Comparison of ENCODE assay signal across 8 cellular contexts in genomic region chr17:65099941-65100315, GRCh38. TPM values are rescaled to one million over a fixed set of nuclear protein-coding genes. Genes with fewer than 3 reads are reported as not detected.
DNase-seq lines count a peak whose midpoint lies in the region; ATAC-seq and TF ChIP-seq lines count a peak whose summit lies in the region.

No MANE protein-coding gene starts in this region.

- 14 to 42% (median 29%) methylated on average over 5 of the region's 5 CpGs for WGBS in psoas muscle, 3 donors

- H3K27ac Mint-ChIP-seq in activated T-cell treated with anti-CD3 and anti-CD28 coated beads, Interleukin-2, amount 50 U/mL, for 24 hours: peak overlapping the region; percentile 90

- no peak for TF ChIP-seq POLR2A in uterus (IDR thresholded peaks at IDR 0.05)

- H3K27ac ChIP-seq in psoas muscle (peak overlapping the region; percentile 76), uterus (peak overlapping the region; percentile 51 to 86)

- peaks cover 4% of the 10 kb centered on the region for H3K27me3 Mint-ChIP-seq in activated T-cell treated with anti-CD3 and anti-CD28 coated beads, Interleukin-2, amount 50 U/mL, for 24 hours

- DNase-seq in NCI-H1436 (lab: John Stamatoyannopoulos, UW) (peak; percentile 26), NCI-H1436 treated with DMSO at 0.1 percent for 48 hours (lab: John Stamatoyannopoulos, UW) (no peak), NCI-H226 (peak; percentile 87), fibroblast of the conjunctiva (ENCODE audit: low read depth) (peak; percentile 69), psoas muscle (peak; percentile 70 to 74), uterus (no peak)
- peak; percentile 83 for DNase-seq in activated T-cell treated with anti-CD3 and anti-CD28 coated beads, Interleukin-2, amount 50 U/mL, for 24 hours

- TF ChIP-seq CTCF in psoas muscle (IDR thresholded peaks at IDR 0.05): no peak
- no peak for TF ChIP-seq CTCF in uterus (IDR thresholded peaks at IDR 0.05)

- intact Hi-C loops in psoas muscle (cut with DNase I): loop anchor here (2.0 to 5.0 kb wide), 4 partner anchors 41 to 138 kb away; partner anchors contain the start of gene GNA13 (in 1 of the 2)
- intact Hi-C loops in uterus (cut with DNase I; ENCODE audit: low total_unique reads): no loop called here

- no peaks in the 10 kb centered on the region for H3K27me3 ChIP-seq in psoas muscle (ENCODE audit: insufficient read depth in 3 of 3, low read length in 2 of 3)
- peaks cover 0 to 4% of the 10 kb centered on the region in 2 donors for H3K27me3 ChIP-seq in uterus

- no peaks in the 10 kb centered on the region for H3K36me3 Mint-ChIP-seq in activated T-cell treated with anti-CD3 and anti-CD28 coated beads, Interleukin-2, amount 50 U/mL, for 24 hours (ENCODE audit: low read depth)

- no peaks in the 10 kb centered on the region for H3K9me3 ChIP-seq in psoas muscle
- H3K9me3 ChIP-seq in uterus: no peaks in the 10 kb centered on the region

- peak overlapping the region; percentile 75 for H3K4me3 Mint-ChIP-seq in activated T-cell treated with anti-CD3 and anti-CD28 coated beads, Interleukin-2, amount 50 U/mL, for 24 hours

- no peaks in the 10 kb centered on the region for H3K9me3 Mint-ChIP-seq in activated T-cell treated with anti-CD3 and anti-CD28 coated beads, Interleukin-2, amount 50 U/mL, for 24 hours

- H3K4me3 ChIP-seq in psoas muscle (peak overlapping the region; percentile 74), uterus (peak overlapping the region; percentile 37 to 52)

- H3K4me1 ChIP-seq in psoas muscle: peaks cover 17% of the 10 kb centered on the region
- H3K4me1 ChIP-seq in uterus: no peaks in the 10 kb centered on the region

- H3K4me1 Mint-ChIP-seq in activated T-cell treated with anti-CD3 and anti-CD28 coated beads, Interleukin-2, amount 50 U/mL, for 24 hours (ENCODE audit: low read depth): peaks cover 27% of the 10 kb centered on the region

- H3K36me3 ChIP-seq in psoas muscle (ENCODE audit: insufficient read depth in 1 of 2, low read depth in 1 of 2) (no peaks in the 10 kb centered on the region), uterus (no peaks in the 10 kb centered on the region)

- ATAC-seq in HG02642 (IDR thresholded peaks at IDR 0.05; ENCODE audit: poor library complexity, unreplicated experiment) (peak; percentile 70), psoas muscle (peak; percentile 55 to 72 (median 65))

RNA-seq across cellular contexts. Expression of gene RGS9, which starts 37.2 kb away (rescaled TPM):
- total RNA-seq in psoas muscle: 1 to 10 TPM; 1.5 to 4.8 (median 2.7) TPM
- polyA plus RNA-seq in psoas muscle: 1 to 10 TPM in 2 of 3 donors, under 1 TPM in 1; 0.33 to 2.1 (median 1.5) TPM
- total RNA-seq in uterus: 10 to 100 TPM in 1 of 4 donors, 1 to 10 TPM in 3; 3.5 to 19.1 (median 6.9) TPM

RNA-seq across cellular contexts. Expression of gene GNA13, which starts 43.4 kb away (rescaled TPM):
- 10 to 100 TPM; 34.2 to 85.5 (median 50.4) TPM for total RNA-seq in psoas muscle
- 10 to 100 TPM; 32.7 to 67.2 (median 38.1) TPM for polyA plus RNA-seq in psoas muscle
- total RNA-seq in uterus: 100 to 1,000 TPM in 1 of 4 donors, 10 to 100 TPM in 3; 20.2 to 103 (median 51.0) TPM

Comparison
In these comparisons a context has a peak if more than half of its experiments do, and no peak if none do; other contexts are left out.
1. DNase-seq: peak in NCI-H1436 (single experiment), NCI-H226 (single experiment), activated T-cell treated with anti-CD3 and anti-CD28 coated beads, Interleukin-2, amount 50 U/mL, for 24 hours (single experiment), fibroblast of the conjunctiva (single experiment) and psoas muscle (2 of 2); none in NCI-H1436 treated with DMSO at 0.1 percent for 48 hours (single experiment) and uterus (0 of 2).